ENCODE assay signal across 9 cellular contexts in the genomic region with DNA sequence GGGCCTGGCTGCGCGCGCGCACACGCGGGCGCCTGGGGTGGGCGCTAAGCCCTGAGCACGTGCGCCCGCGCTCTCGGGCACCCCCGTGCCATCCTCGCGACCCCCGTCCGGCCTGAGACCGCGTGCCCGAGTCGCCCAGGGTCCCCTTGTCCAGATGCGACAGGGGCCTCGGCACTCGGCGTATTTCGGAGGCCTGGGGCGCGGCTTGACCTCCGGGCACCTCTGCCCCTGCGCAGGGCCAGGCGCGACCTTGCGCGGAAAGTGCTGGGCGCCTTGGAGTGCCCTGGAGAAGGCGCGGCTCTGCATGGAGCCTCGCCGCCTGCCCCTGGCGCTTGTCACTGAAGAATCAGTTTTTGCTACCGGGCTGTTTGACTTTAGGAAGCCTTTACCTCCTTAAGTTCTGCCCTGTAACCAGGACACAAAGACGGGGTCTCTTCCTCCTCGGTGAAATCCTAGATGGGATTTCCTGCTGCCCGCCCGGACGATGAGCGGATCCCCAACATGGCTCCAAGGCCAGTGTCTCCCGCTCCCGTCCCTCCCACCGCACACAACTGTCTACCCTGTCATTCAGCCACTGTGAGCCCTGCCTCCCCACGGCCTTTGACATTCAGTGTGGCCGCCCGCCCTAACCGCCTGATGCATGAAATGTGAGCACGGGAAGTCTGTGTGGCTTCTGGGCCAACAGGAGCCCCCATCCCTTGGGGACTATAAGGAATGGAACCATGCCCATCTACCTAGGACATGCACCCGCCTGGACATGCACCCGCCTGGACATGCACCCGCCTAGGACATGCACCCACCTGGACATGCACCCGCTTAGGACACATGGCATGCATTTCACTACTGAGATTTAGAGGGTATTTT. TPM values are rescaled to one million over a fixed set of nuclear protein-coding genes. Genes with fewer than 3 reads are reported as not detected.
DNase-seq lines count a peak whose midpoint lies in the region; ATAC-seq and TF ChIP-seq lines count a peak whose summit lies in the region.
"Had no signal": no experiment of that assay in that cellular context is flagged by ENCODE, and none has a peak within 500 bp of the region (broad histone marks: within the 10 kb centered on the region; RNA-seq: fewer than 3 reads in every experiment).

No MANE protein-coding gene starts in this region.

- H3K79me2 ChIP-seq in Karpas-422 (ENCODE audit: low read length) = no peaks in the 10 kb centered on the region

- H3K9me2 ChIP-seq in Karpas-422 (replicated peaks; ENCODE audit: insufficient read depth, low read length) = no peaks in the 10 kb centered on the region

- no peak overlapping the region for H3K4me2 ChIP-seq in Karpas-422 (ENCODE audit: low read depth, low read length, poor library complexity, severe bottlenecking)

- ATAC-seq in GM18505 (IDR thresholded peaks at IDR 0.05; ENCODE audit: unreplicated experiment) = no peak

- H3K9me3 Mint-ChIP-seq in activated naive CD8-positive, alpha-beta T cell treated with anti-CD3 and anti-CD28 coated beads for 36 hours = no peaks in the 10 kb centered on the region

- WGBS in stomach, 5 donors = 18 to 45% (median 30%) methylated on average over 26 to 60 of the region's 60 CpGs

- H3K27ac ChIP-seq in stomach = peak overlapping the region; percentile 80 to 89 (median 87)
- H3K27ac ChIP-seq in Karpas-422 (ENCODE audit: low read length) = no peak overlapping the region
- H3K27ac ChIP-seq: 22Rv1 had no signal

- intact Hi-C loops in stomach (cut with DNase I; ENCODE audit: low total_unique reads) = no loop called here

- no peak overlapping the region for H2AFZ ChIP-seq in Karpas-422 (ENCODE audit: low read length)

- no peak for TF ChIP-seq EP300 in stomach (IDR thresholded peaks at IDR 0.05)

- peaks cover 13 to 23% (median 22%) of the 10 kb centered on the region in 4 donors for H3K4me1 ChIP-seq in stomach
- no peaks in the 10 kb centered on the region for H3K4me1 ChIP-seq in Karpas-422 (ENCODE audit: low read length)

- peak overlapping the region; percentile 58 for H3K4me3 Mint-ChIP-seq in activated naive CD8-positive, alpha-beta T cell treated with anti-CD3 and anti-CD28 coated beads for 36 hours

- H3K27me3 Mint-ChIP-seq in activated naive CD8-positive, alpha-beta T cell treated with anti-CD3 and anti-CD28 coated beads for 36 hours = no peaks in the 10 kb centered on the region

- H3K9me3 ChIP-seq in stomach (no peaks in the 10 kb centered on the region), Karpas-422 (ENCODE audit: low read length) (no peaks in the 10 kb centered on the region)

- H3K27me3 ChIP-seq in stomach (peaks cover 0 to 33% (median 0%) of the 10 kb centered on the region in 3 donors), Karpas-422 (ENCODE audit: low read length) (no peaks in the 10 kb centered on the region)

- H3K27ac Mint-ChIP-seq in activated naive CD8-positive, alpha-beta T cell treated with anti-CD3 and anti-CD28 coated beads for 36 hours = no peak overlapping the region

- H3K36me3 ChIP-seq in stomach (no peaks in the 10 kb centered on the region), Karpas-422 (ENCODE audit: insufficient read depth, low read length) (no peaks in the 10 kb centered on the region)

- DNase-seq in DMS53 (lab: John Stamatoyannopoulos, UW) (peak; percentile 58), DMS53 treated with DMSO at 0.1 percent for 48 hours (lab: John Stamatoyannopoulos, UW; ENCODE audit: unreplicated experiment) (no peak), iPS-NIHi11 (ENCODE audit: low spot score) (peak; percentile 43), stomach (no peak), NCI-H2107 treated with DMSO at 0.1 percent for 48 hours (lab: John Stamatoyannopoulos, UW; ENCODE audit: unreplicated experiment) (no peak), Karpas-422 (no peak)
- DNase-seq in activated naive CD8-positive, alpha-beta T cell treated with anti-CD3 and anti-CD28 coated beads for 36 hours = no peak

- H3K9ac ChIP-seq in Karpas-422 (ENCODE audit: low read length) = no peak overlapping the region

- H3K4me1 Mint-ChIP-seq in activated naive CD8-positive, alpha-beta T cell treated with anti-CD3 and anti-CD28 coated beads for 36 hours = peaks cover 8% of the 10 kb centered on the region

- TF ChIP-seq CTCF in stomach (IDR thresholded peaks at IDR 0.05) = no peak

- no peak for TF ChIP-seq POLR2A in stomach (IDR thresholded peaks at IDR 0.05)
- TF ChIP-seq POLR2A in GM18505 (IDR thresholded peaks at IDR 0.05; ENCODE audit: borderline replicate concordance, extremely low read depth, insufficient read depth, insufficient read length) = no peak

- no peaks in the 10 kb centered on the region for H4K20me1 ChIP-seq in Karpas-422 (ENCODE audit: insufficient read depth, low read depth, low read length)

- H3K36me3 Mint-ChIP-seq in activated naive CD8-positive, alpha-beta T cell treated with anti-CD3 and anti-CD28 coated beads for 36 hours = no peaks in the 10 kb centered on the region

- H3K4me3 ChIP-seq in stomach = peak overlapping the region; percentile 83 to 97 (median 88)
- no peak overlapping the region for H3K4me3 ChIP-seq in Karpas-422 (ENCODE audit: low read length)

RNA-seq across cellular contexts. Expression of gene STK32C, which starts 1.1 kb away (rescaled TPM):
- 10 to 100 TPM; 15.3 to 16.2 TPM for total RNA-seq in activated naive CD8-positive, alpha-beta T cell treated with anti-CD3 and anti-CD28 coated beads for 36 hours
- 10 to 100 TPM in 2 of 5 donors, 1 to 10 TPM in 2, not detected in 1; 1.6 to 71.0 (median 12.7) TPM for total RNA-seq in stomach
- polyA plus RNA-seq in stomach = 10 to 100 TPM in 1 of 3 donors, 1 to 10 TPM in 2; 7.8 to 10.4 (median 7.9) TPM
- 8.4 and 20.7 TPM in 2 replicates for total RNA-seq in Karpas-422 (2014; rRNA removed; shearing (Covaris generic); ENCODE audit: low replicate concordance)

RNA-seq across cellular contexts. Expression of gene LRRC27, which starts 23.2 kb away (rescaled TPM):
- total RNA-seq in activated naive CD8-positive, alpha-beta T cell treated with anti-CD3 and anti-CD28 coated beads for 36 hours = 1 to 10 TPM; 3.5 to 3.8 TPM
- total RNA-seq in stomach = 10 to 100 TPM in 4 of 5 donors, 1 to 10 TPM in 1; 7.5 to 31.3 (median 15.1) TPM
- polyA plus RNA-seq in stomach = 1 to 10 TPM; 4.2 to 7.0 (median 6.9) TPM
- total RNA-seq in Karpas-422 (2014; rRNA removed; shearing (Covaris generic); ENCODE audit: low replicate concordance) = 2.2 and 12.4 TPM in 2 replicates

Comparison
In these comparisons a context has a peak if more than half of its experiments do, and no peak if none do; other contexts are left out.
1. DNase-seq: peak in DMS53 (single experiment) and iPS-NIHi11 (single experiment); none in DMS53 treated with DMSO at 0.1 percent for 48 hours (single experiment), activated naive CD8-positive, alpha-beta T cell treated with anti-CD3 and anti-CD28 coated beads for 36 hours (single experiment), stomach (single experiment), NCI-H2107 treated with DMSO at 0.1 percent for 48 hours (single experiment) and Karpas-422 (single experiment).